Comparison of ENCODE assay signal across 8 cellular contexts in genomic region chr1:153533689-153534201, GRCh38. TPM values are rescaled to one million over a fixed set of nuclear protein-coding genes. Genes with fewer than 3 reads are reported as not detected.
DNase-seq lines count a peak whose midpoint lies in the region; ATAC-seq and TF ChIP-seq lines count a peak whose summit lies in the region.

No MANE protein-coding gene starts in this region.

- no peak for ATAC-seq in body of pancreas
- no peak for ATAC-seq in HG02840 (IDR thresholded peaks at IDR 0.05; ENCODE audit: low FRiP score, unreplicated experiment)
- ATAC-seq in GM18907 (IDR thresholded peaks at IDR 0.05; ENCODE audit: unreplicated experiment): no peak
- ATAC-seq in HG02571 (IDR thresholded peaks at IDR 0.05; ENCODE audit: unreplicated experiment): no peak

- no peaks in the 10 kb centered on the region for H3K36me3 ChIP-seq in body of pancreas (replicated peaks in 1 of 2; ENCODE audit: insufficient read depth in 1 of 2, low read depth in 2 of 2)

- 53 to 54% methylated on average over 11 to 13 of the region's 13 CpGs for WGBS in body of pancreas, 2 donors

- TF ChIP-seq POLR2A in body of pancreas (IDR thresholded peaks at IDR 0.05): no peak

- peak overlapping the region in 3 of 4 donors; percentile 85 to 88 (median 86) for H3K27ac ChIP-seq in body of pancreas

- H3K4me1 ChIP-seq in body of pancreas: peaks cover 43% of the 10 kb centered on the region

- intact Hi-C loops in body of pancreas (cut with DNase I): no loop called here

- no peak overlapping the region for H3K4me3 ChIP-seq in body of pancreas

- no peaks in the 10 kb centered on the region for H3K27me3 ChIP-seq in body of pancreas

- DNase-seq in DMS79 treated with DMSO at 0.1 percent for 48 hours (lab: John Stamatoyannopoulos, UW) (peak; percentile 77), NCI-H460 (ENCODE audit: extremely low read depth, low read depth) (peak; percentile 87), body of pancreas (no peak), iPS-NIHi7 (ENCODE audit: extremely low spot score) (peak; percentile 19), stromal cell of bone marrow (ENCODE audit: low read depth) (peak; percentile 91)

- TF ChIP-seq CTCF in body of pancreas (IDR thresholded peaks at IDR 0.05): no peak

- no peaks in the 10 kb centered on the region for H3K9me3 ChIP-seq in body of pancreas

RNA-seq across cellular contexts. Expression of gene S100A6, which starts 2.0 kb away (rescaled TPM):
- total RNA-seq in NCI-H460 (2014; rRNA removed; shearing (Covaris generic)): 743 and 832 TPM in 2 replicates
- polyA plus RNA-seq in NCI-H460 (2014; cell fraction: nucleus; rRNA removed): 380 and 540 TPM in 2 replicates
- 10 to 100 TPM; 54.7 to 58.9 TPM for total RNA-seq in body of pancreas

RNA-seq across cellular contexts. Expression of gene S100A5, which starts 7.0 kb away (rescaled TPM):
- total RNA-seq in NCI-H460 (2014; rRNA removed; shearing (Covaris generic)): 0.30 TPM in 1 of 2 replicates, not detected in the other
- not detected in 2 replicates for polyA plus RNA-seq in NCI-H460 (2014; cell fraction: nucleus; rRNA removed)
- not detected for total RNA-seq in body of pancreas

RNA-seq across cellular contexts. Expression of gene S100A4, which starts 11.9 kb away (rescaled TPM):
- total RNA-seq in NCI-H460 (2014; rRNA removed; shearing (Covaris generic)): 201 and 238 TPM in 2 replicates
- 458 and 480 TPM in 2 replicates for polyA plus RNA-seq in NCI-H460 (2014; cell fraction: nucleus; rRNA removed)
- 10 to 100 TPM; 49.5 to 81.7 TPM for total RNA-seq in body of pancreas

RNA-seq across cellular contexts. Expression of gene S100A3, which starts 15.3 kb away (rescaled TPM):
- total RNA-seq in NCI-H460 (2014; rRNA removed; shearing (Covaris generic)): 1.1 and 3.4 TPM in 2 replicates
- 6.3 and 9.0 TPM in 2 replicates for polyA plus RNA-seq in NCI-H460 (2014; cell fraction: nucleus; rRNA removed)
- total RNA-seq in body of pancreas: not detected

RNA-seq across cellular contexts. Expression of gene S100A2, which starts 31.9 kb away (rescaled TPM):
- 4.0 and 5.6 TPM in 2 replicates for total RNA-seq in NCI-H460 (2014; rRNA removed; shearing (Covaris generic))
- polyA plus RNA-seq in NCI-H460 (2014; cell fraction: nucleus; rRNA removed): 11.8 and 15.7 TPM in 2 replicates
- not detected for total RNA-seq in body of pancreas

Comparison
In these comparisons a context has a peak if more than half of its experiments do, and no peak if none do; other contexts are left out.
1. DNase-seq: peak in DMS79 treated with DMSO at 0.1 percent for 48 hours (single experiment), NCI-H460 (single experiment), iPS-NIHi7 (single experiment) and stromal cell of bone marrow (single experiment); none in body of pancreas (0 of 4).
2. RNA of gene S100A6, which starts 2.0 kb away (total RNA-seq): 743 to 832 TPM in NCI-H460; 54.7 to 58.9 TPM in body of pancreas; every median in the first group is over 10 times any median in the second.